Comparison of ENCODE assay signal across 8 cellular contexts in genomic region chr12:88377973-88378372, GRCh38.
"Had no signal": no experiment of that assay in that cellular context is flagged by ENCODE, and none has a peak within 500 bp of the region (broad histone marks: within the 10 kb centered on the region; RNA-seq: fewer than 3 reads in every experiment).

No MANE protein-coding gene starts in this region.

- H3K36me3 ChIP-seq: HAP-1 had no signal

- ATAC-seq: GM23338, HCT116, HepG2 had no signal

- H3K9me3 ChIP-seq: HAP-1 had no signal

- H3K4me1 ChIP-seq: HAP-1 had no signal

- DNase-seq: H7, HFFc6, KBM-7 had no signal

- H3K27ac ChIP-seq: HL-60 had no signal

- H3K4me3 ChIP-seq: GM23338, HAP-1 had no signal

- H3K4me2 ChIP-seq: GM23338 had no signal

- H2AFZ ChIP-seq: GM23338 had no signal
